8 cellular contexts compared by ENCODE assay signal in the genomic region with DNA sequence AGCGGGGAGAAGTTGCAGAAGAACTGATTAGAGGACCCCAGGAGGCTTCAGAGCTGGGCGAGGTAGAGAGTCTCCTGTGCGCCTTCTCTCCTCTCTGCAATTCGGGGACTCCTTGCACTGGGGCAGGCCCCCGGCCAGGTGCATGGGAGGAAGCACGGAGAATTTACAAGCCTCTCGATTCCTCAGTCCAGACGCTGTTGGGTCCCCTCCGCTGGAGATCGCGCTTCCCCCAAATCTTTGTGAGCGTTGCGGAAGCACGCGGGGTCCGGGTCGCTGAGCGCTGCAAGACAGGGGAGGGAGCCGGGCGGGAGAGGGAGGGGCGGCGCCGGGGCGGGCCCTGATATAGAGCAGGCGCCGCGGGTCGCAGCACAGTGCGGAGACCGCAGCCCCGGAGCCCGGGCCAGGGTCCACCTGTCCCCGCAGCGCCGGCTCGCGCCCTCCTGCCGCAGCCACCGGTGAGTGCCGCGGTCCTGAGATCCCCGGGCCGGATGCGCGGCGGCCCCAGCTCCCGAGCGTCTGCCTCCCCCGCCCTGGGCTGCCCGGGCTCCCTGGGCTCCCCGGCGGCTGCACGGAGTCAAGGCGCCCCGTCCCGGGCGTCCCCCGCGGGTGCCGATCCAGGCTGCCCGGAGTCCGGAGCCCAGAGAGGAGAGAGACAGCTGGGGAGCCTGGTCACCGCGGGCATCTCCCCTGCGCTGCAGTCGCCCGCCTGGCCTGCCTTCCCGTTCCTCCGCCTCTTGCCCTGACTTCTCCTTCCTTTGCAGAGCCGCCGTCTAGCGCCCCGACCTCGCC. TPM values are rescaled to one million over a fixed set of nuclear protein-coding genes. Genes with fewer than 3 reads are reported as not detected.
DNase-seq lines count a peak whose midpoint lies in the region; ATAC-seq, FAIRE-seq and TF ChIP-seq lines count a peak whose summit lies in the region.

A gene (plus strand): TSS at position 369 of the 789 bp plus-strand sequence. CDS start 424 bp downstream, outside the sequence.

- peaks cover 17% of the 10 kb centered on the region for H3K4me1 ChIP-seq in NT2/D1 (ENCODE audit: insufficient read depth, insufficient read length)
- peaks cover 0 to 4% (median 0%) of the 10 kb centered on the region in 3 donors for H3K4me1 ChIP-seq in pancreas

- CTCF ChIA-PET in AG04449 (lab: Yijun Ruan, JAX), result interaction anchor here (1.1 to 6.9 kb wide), 5 partner anchors 13 to 29 kb away, joined by 3 to 43 read pairs (median 3); no protein-coding TSS in a partner anchor

- ATAC-seq in GM18907 (IDR thresholded peaks at IDR 0.05; ENCODE audit: unreplicated experiment), result peak; percentile 35
- peak; percentile 35 for ATAC-seq in Right ventricle myocardium inferior
- peak; percentile 39 to 69 (median 66) for ATAC-seq in pancreas

- DNase-seq in AG04449 (ENCODE audit: low read depth, low spot score), result no peak
- DNase-seq in NT2/D1 (ENCODE audit: low read depth, low spot score), result no peak
- peak; percentile 26 for DNase-seq in activated gamma-delta T cell treated with Interleukin-2 at 50 U/mL for 16 hours
- DNase-seq in Right ventricle myocardium inferior (ENCODE audit: missing footprints), result peak; percentile 90
- DNase-seq in pancreas, result peak in 5 of 6 donors; percentile 15 to 77 (median 33)
- no peak for DNase-seq in dedifferentiated amniotic fluid mesenchymal stem cell (ENCODE audit: extremely low spot score)
- no peak for DNase-seq in DMS153 treated with DMSO at 0.1 percent for 48 hours (lab: John Stamatoyannopoulos, UW; ENCODE audit: unreplicated experiment)

- H3K27me3 ChIP-seq in NT2/D1 (ENCODE audit: insufficient read depth, insufficient read length), result peaks cover 26% of the 10 kb centered on the region
- H3K27me3 ChIP-seq in pancreas, result no peaks in the 10 kb centered on the region

- POLR2A ChIA-PET in AG04449 (lab: Yijun Ruan, JAX), result interaction anchor here (1.2 kb wide), 3 partner anchors 23 to 152 kb away, joined by 3 to 4 read pairs (median 3); no protein-coding TSS in a partner anchor

- peaks cover 32% of the 10 kb centered on the region for H3K36me3 ChIP-seq in NT2/D1 (ENCODE audit: insufficient read depth, insufficient read length, low read length)
- H3K36me3 ChIP-seq in pancreas, result no peaks in the 10 kb centered on the region

- peak within 1 kb of the TSS in 2 of 4 donors; percentile 57 to 69 for H3K27ac ChIP-seq in pancreas

- TF ChIP-seq CTCF in AG04449 (IDR thresholded peaks at IDR 0.05; ENCODE audit: insufficient read depth, low read length, missing control alignments) (no peak), pancreas (IDR thresholded peaks at IDR 0.05) (no peak)

- peak within 1 kb of the TSS; percentile 81 for H3K9ac ChIP-seq in NT2/D1 (ENCODE audit: insufficient read length, low read depth)

- intact Hi-C loops in Right ventricle myocardium inferior (cut with DNase I) (no loop called here), pancreas (cut with DNase I) (no loop called here)

- H3K9me3 ChIP-seq in NT2/D1 (ENCODE audit: insufficient read depth, low read length) (no peaks in the 10 kb centered on the region), pancreas (no peaks in the 10 kb centered on the region)

- whole genome bisulfite sequencing in pancreas, 2 donors, result 1 to 3% methylated on average over 41 to 74 of the region's 74 CpGs

- H3K4me3 ChIP-seq in AG04449 (ENCODE audit: low read depth, low read length) (peak within 1 kb of the TSS; percentile 72), NT2/D1 (ENCODE audit: insufficient read length, low read depth) (peak within 1 kb of the TSS; percentile 66), pancreas (peak within 1 kb of the TSS; percentile 31 to 76 (median 40))

- FAIRE-seq in pancreas (lab: Jason Lieb, UNC), result no peak

RNA-seq across cellular contexts. Expression of the gene that starts here (rescaled TPM):
- 8.5 TPM for total RNA-seq in Right ventricle myocardium inferior
- total RNA-seq in pancreas, result 10 to 100 TPM in 2 of 6 donors, 1 to 10 TPM in 4; 1.5 to 16.3 (median 3.6) TPM
- polyA plus RNA-seq in pancreas, result 1 to 10 TPM; 3.0 to 6.4 TPM

Comparison
In these comparisons a context has a peak if more than half of its experiments do, and no peak if none do; other contexts are left out.
1. DNase-seq: peak in activated gamma-delta T cell treated with Interleukin-2 at 50 U/mL for 16 hours (single experiment), Right ventricle myocardium inferior (single experiment) and pancreas (5 of 6); none in AG04449 (single experiment), NT2/D1 (single experiment), dedifferentiated amniotic fluid mesenchymal stem cell (single experiment) and DMS153 treated with DMSO at 0.1 percent for 48 hours (single experiment).
2. Peak in every context shown above with its lines, with median percentiles within 50 percentile points of each other: H3K4me3 ChIP-seq and ATAC-seq.